ENCODE assay signal across 1 cellular context in genomic region chr1:44721521-44722361, GRCh38.
TF ChIP-seq lines count a peak whose summit lies in the region.

No MANE protein-coding gene starts in this region.

TF ChIP-seq in K562, 482 proteins besides CTCF, POLR2A, EP300 and RAD21 (continued from another document and continues in another):
- TF ChIP-seq ZNF318 (IDR thresholded peaks at IDR 0.05; ENCODE audit: borderline replicate concordance in 1 of 2, low read depth in 1 of 2) (peak; percentile 97 to 100; a peak in 2 of 4 replicates), U2AF2 (optimal IDR thresholded peaks at IDR 0.05; ENCODE audit: low read depth, low read length) (no peak), POLR3A (IDR thresholded peaks at IDR 0.05; ENCODE audit: borderline replicate concordance, extremely low read depth, insufficient read depth, insufficient read length) (no peak), ZEB2 (IDR thresholded peaks at IDR 0.05) (peak; percentile 47), ATF6 (CRISPR knock-in tag; IDR thresholded peaks at IDR 0.05) (peak; percentile 99), MTA1 (IDR thresholded peaks at IDR 0.05; ENCODE audit: borderline replicate concordance) (peak; percentile 67), ATF4 (CRISPR knock-in tag; IDR thresholded peaks at IDR 0.05) (peak; percentile 98), DEAF1 (CRISPR knock-in tag; IDR thresholded peaks at IDR 0.05) (peak; percentile 98), SIX5 (IDR thresholded peaks at IDR 0.05; ENCODE audit: borderline replicate concordance in 1 of 2, insufficient read depth in 1 of 2, low read depth in 1 of 2, low read length in 2 of 2) (peak; percentile 40 to 67), MXI1 (IDR thresholded peaks at IDR 0.05; ENCODE audit: low read depth, low read length) (peak; percentile 87), KAT2B (IDR thresholded peaks at IDR 0.05; ENCODE audit: low read depth, low read length) (no peak), ARID3B (CRISPR knock-in tag; IDR thresholded peaks at IDR 0.05; ENCODE audit: borderline replicate concordance) (peak; percentile 33; the same call in 1 of the 2 replicates), NCOR1 (IDR thresholded peaks at IDR 0.05) (peak; percentile 100), FOXA3 (CRISPR knock-in tag; conservative IDR thresholded peaks at IDR 0.05 in 1 of 2, IDR thresholded peaks at IDR 0.05 in 1 of 2) (peak; percentile 67 to 87), RFX7 (CRISPR knock-in tag; IDR thresholded peaks at IDR 0.05) (peak; percentile 100), EWSR1 (IDR thresholded peaks at IDR 0.05; ENCODE audit: borderline replicate concordance, low read depth, partially characterized antibody) (peak; percentile 99), ZNF586 (CRISPR knock-in tag; conservative IDR thresholded peaks at IDR 0.05) (peak; percentile 98), U2AF1 (optimal IDR thresholded peaks at IDR 0.05; ENCODE audit: low read depth, low read length) (peak; percentile 96), BCL6 (CRISPR knock-in tag; IDR thresholded peaks at IDR 0.05) (peak; percentile 89), KLF16 (IDR thresholded peaks at IDR 0.05) (peak; percentile 80), SIRT6 (IDR thresholded peaks at IDR 0.05; ENCODE audit: low read depth, low read length) (no peak), ATF2 (CRISPR knock-in tag; IDR thresholded peaks at IDR 0.05) (no peak), PRPF4 (IDR thresholded peaks at IDR 0.05; ENCODE audit: insufficient read depth, low read depth, low read length, poor library complexity, severe bottlenecking) (peak; percentile 85), CBFA2T3 (IDR thresholded peaks at IDR 0.05) (peak; percentile 66), ZNF184 (CRISPR knock-in tag; IDR thresholded peaks at IDR 0.05) (no peak), SUPT5H (IDR thresholded peaks at IDR 0.05) (peak; percentile 100), TRIM28 (IDR thresholded peaks at IDR 0.05) (peak; percentile 66; the same call in 1 of the 2 replicates), UBTF (IDR thresholded peaks at IDR 0.05; ENCODE audit: borderline replicate concordance in 1 of 2, low read depth in 2 of 2, low read length in 2 of 2) (no peak), PATZ1 (CRISPR knock-in tag; IDR thresholded peaks at IDR 0.05; ENCODE audit: borderline replicate concordance) (peak; percentile 99), ZNF512 (tag; IDR thresholded peaks at IDR 0.05) (no peak), TAF15 (IDR thresholded peaks at IDR 0.05; ENCODE audit: low read depth, low read length) (0 out of 2 replicates have a peak, but pooled peaks have one; percentile 78), ZBTB17 (CRISPR knock-in tag; IDR thresholded peaks at IDR 0.05) (peak; percentile 97), BRD9 (IDR thresholded peaks at IDR 0.05; ENCODE audit: low read depth, partially characterized antibody) (peak; percentile 53), ZNF583 (CRISPR knock-in tag; IDR thresholded peaks at IDR 0.05) (peak; percentile 88; the same call in 1 of the 2 replicates)
